ENCODE assay signal across 10 cellular contexts in the genomic region with DNA sequence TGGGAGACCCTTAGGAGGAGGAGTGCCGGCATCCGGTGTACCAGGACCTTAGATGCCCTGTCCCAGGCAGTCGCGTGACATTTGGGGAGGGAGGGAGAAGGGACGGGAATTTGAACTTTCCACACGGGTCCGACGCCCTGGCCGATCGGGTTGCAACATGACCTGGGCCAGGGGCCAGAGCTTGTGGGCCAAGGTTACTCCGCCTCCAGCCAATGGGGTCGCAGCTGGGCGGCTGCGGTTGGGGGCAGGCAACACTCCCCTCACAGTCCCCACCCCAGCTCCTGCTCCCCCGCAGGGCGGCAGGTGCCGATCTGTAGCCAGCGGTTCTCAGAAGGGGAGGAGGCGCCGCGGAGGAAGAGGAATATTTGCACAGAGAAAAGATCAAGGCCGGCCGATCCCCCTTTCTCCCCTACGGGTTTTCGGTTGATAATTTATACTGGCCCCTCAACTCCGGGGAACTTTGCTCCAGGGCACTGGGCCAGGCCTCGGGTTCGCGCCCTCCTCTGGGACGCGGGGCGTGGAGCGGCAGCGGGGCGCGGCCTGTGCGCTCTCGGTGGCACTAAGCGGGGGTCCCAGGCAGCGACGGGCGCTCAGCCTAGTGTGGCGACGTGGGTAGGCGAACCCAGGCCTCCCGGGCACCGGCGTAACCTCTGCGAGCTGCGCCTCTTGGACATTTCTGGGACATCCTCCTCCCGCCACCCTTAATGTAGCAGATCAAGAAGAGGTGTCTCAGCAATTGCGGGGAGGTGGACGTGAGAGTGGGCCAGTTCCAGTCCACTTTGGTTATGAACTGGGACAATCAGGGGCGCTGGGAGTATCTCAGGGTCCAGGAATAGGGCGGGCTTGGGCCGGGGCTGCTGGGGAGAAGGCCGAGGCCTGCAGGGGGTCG. TPM values are rescaled to one million over a fixed set of nuclear protein-coding genes. Genes with fewer than 3 reads are reported as not detected.
DNase-seq lines count a peak whose midpoint lies in the region; ATAC-seq, FAIRE-seq and TF ChIP-seq lines count a peak whose summit lies in the region.
"Had no signal": no experiment of that assay in that cellular context is flagged by ENCODE, and none has a peak within 500 bp of the region (broad histone marks: within the 10 kb centered on the region; RNA-seq: fewer than 3 reads in every experiment).

No MANE protein-coding gene starts in this region.

- no peaks in the 10 kb centered on the region for H3K36me3 ChIP-seq in body of pancreas (replicated peaks in 1 of 2; ENCODE audit: insufficient read depth in 1 of 2, low read depth in 2 of 2)
- H3K36me3 ChIP-seq in HepG2 (replicated peaks in 1 of 2; ENCODE audit: control insufficient read depth in 1 of 2, insufficient read depth in 2 of 2, low read length in 2 of 2): peaks cover 5 to 6% of the 10 kb centered on the region in 2 experiments
- H3K36me3 ChIP-seq in thyroid gland: no peaks in the 10 kb centered on the region

- TF ChIP-seq EP300 in HepG2 (IDR thresholded peaks at IDR 0.05; ENCODE audit: low read depth in 2 of 2, low read length in 2 of 2): peak; percentile 90 to 94
- TF ChIP-seq EP300 in HepG2 (CRISPR knock-in tag; IDR thresholded peaks at IDR 0.05; ENCODE audit: borderline replicate concordance): peak; percentile 95

- H3K27me3 Mint-ChIP-seq in activated CD8-positive, alpha-beta T cell treated with anti-CD3 and anti-CD28 coated beads for 36 hours: peaks cover 46% of the 10 kb centered on the region
- peaks cover 43% of the 10 kb centered on the region for H3K27me3 Mint-ChIP-seq in activated CD8-positive, alpha-beta T cell treated with anti-CD3 and anti-CD28 coated beads, Interleukin-2, amount 10 ng/mL, durations not matched to agents 7 days and 5 days (ENCODE audit: low read depth)

- H4K20me1 ChIP-seq in HepG2 (ENCODE audit: insufficient read depth, low read length): peaks cover 24% of the 10 kb centered on the region

- DNase-seq in activated CD8-positive, alpha-beta T cell treated with anti-CD3 and anti-CD28 coated beads for 36 hours: peak; percentile 21
- DNase-seq in activated CD8-positive, alpha-beta T cell treated with anti-CD3 and anti-CD28 coated beads, Interleukin-2, amount 10 ng/mL, durations not matched to agents 7 days and 5 days: no peak
- DNase-seq in body of pancreas: peak; percentile 46 to 60 (median 52)
- peak; percentile 95 for DNase-seq in HepG2 (ENCODE audit: low spot score)
- peak; percentile 45 to 54 for DNase-seq in thyroid gland
- no peak for DNase-seq in SIG-M5 (lab: John Stamatoyannopoulos, UW)
- DNase-seq in GDM1 (lab: John Stamatoyannopoulos, UW): no peak
- DNase-seq in NCI-H1417 treated with DMSO at 0.1 percent for 48 hours (lab: John Stamatoyannopoulos, UW): no peak
- DNase-seq: stimulated activated CD8-positive, alpha-beta memory T cell treated with anti-CD3 and anti-CD28 coated beads, Interleukin-4, amount 100 ng/mL, for 48 hours had no signal

- CTCF ChIA-PET in activated CD8-positive, alpha-beta T cell treated with anti-CD3 and anti-CD28 coated beads for 36 hours (lab: Charles Lee): interaction anchor here (1.0 to 8.6 kb wide), 2 partner anchors 16 to 111 kb away, joined by 3 to 50 read pairs; no protein-coding TSS in a partner anchor
- CTCF ChIA-PET in activated CD8-positive, alpha-beta T cell treated with anti-CD3 and anti-CD28 coated beads, Interleukin-2, amount 10 ng/mL, durations not matched to agents 7 days and 5 days (lab: Charles Lee): interaction anchor here (1.2 kb wide), 1 partner anchor 16 kb away, joined by 3 read pairs; no protein-coding TSS in a partner anchor
- CTCF ChIA-PET in HepG2 (lab: Yijun Ruan, JAX; ENCODE audit: low intra/inter-chr PET ratio, low total read pairs): interaction anchor here (1.3 kb wide), 1 partner anchor 10 kb away, joined by 3 read pairs; no protein-coding TSS in a partner anchor

- peak overlapping the region; percentile 64 for H3K4me2 ChIP-seq in HepG2 (ENCODE audit: low read depth, low read length)

- no peak overlapping the region for H2AFZ ChIP-seq in HepG2 (ENCODE audit: low read length)

- WGBS in body of pancreas, 2 donors: 0 to 1% methylated on average over 23 to 58 of the region's 58 CpGs
- WGBS in HepG2 (ENCODE audit: low lambda C conversion rate): 0% methylated on average over 22 of the region's 58 CpGs
- WGBS in thyroid gland, 2 donors: 7% methylated on average over 13 to 55 of the region's 58 CpGs

- H3K9ac ChIP-seq in HepG2 (ENCODE audit: insufficient read depth, low read depth, low read length): peak overlapping the region; percentile 98

- BruUV-seq in HepG2 (replicated peaks; lab: Mats Ljungman, UMichigan): TSS peak; percentile 90

- no peak for TF ChIP-seq CTCF in activated CD8-positive, alpha-beta T cell treated with anti-CD3 and anti-CD28 coated beads for 36 hours (IDR thresholded peaks at IDR 0.05)
- no peak for TF ChIP-seq CTCF in body of pancreas (IDR thresholded peaks at IDR 0.05)
- peak; percentile 11; the same call in 1 of the 2 replicates for TF ChIP-seq CTCF in HepG2 (CRISPR knock-in tag; IDR thresholded peaks at IDR 0.05)
- no peak for TF ChIP-seq CTCF in thyroid gland (IDR thresholded peaks at IDR 0.05)

- H3K36me3 Mint-ChIP-seq in activated CD8-positive, alpha-beta T cell treated with anti-CD3 and anti-CD28 coated beads for 36 hours (ENCODE audit: low read depth): no peaks in the 10 kb centered on the region
- no peaks in the 10 kb centered on the region for H3K36me3 Mint-ChIP-seq in activated CD8-positive, alpha-beta T cell treated with anti-CD3 and anti-CD28 coated beads, Interleukin-2, amount 10 ng/mL, durations not matched to agents 7 days and 5 days (ENCODE audit: low read depth)

- peaks cover 40% of the 10 kb centered on the region for H3K79me2 ChIP-seq in HepG2 (ENCODE audit: insufficient read depth, low read length)

- peak overlapping the region; percentile 8 for H3K4me3 Mint-ChIP-seq in activated CD8-positive, alpha-beta T cell treated with anti-CD3 and anti-CD28 coated beads for 36 hours
- no peak overlapping the region for H3K4me3 Mint-ChIP-seq in activated CD8-positive, alpha-beta T cell treated with anti-CD3 and anti-CD28 coated beads, Interleukin-2, amount 10 ng/mL, durations not matched to agents 7 days and 5 days

- no peaks in the 10 kb centered on the region for H3K9me3 Mint-ChIP-seq in activated CD8-positive, alpha-beta T cell treated with anti-CD3 and anti-CD28 coated beads for 36 hours
- no peaks in the 10 kb centered on the region for H3K9me3 Mint-ChIP-seq in activated CD8-positive, alpha-beta T cell treated with anti-CD3 and anti-CD28 coated beads, Interleukin-2, amount 10 ng/mL, durations not matched to agents 7 days and 5 days (ENCODE audit: insufficient read depth)

- ATAC-seq in activated CD8-positive, alpha-beta T cell treated with anti-CD3 and anti-CD28 coated beads for 36 hours: no peak
- ATAC-seq in activated CD8-positive, alpha-beta T cell treated with anti-CD3 and anti-CD28 coated beads, Interleukin-2, amount 10 ng/mL, durations not matched to agents 7 days and 5 days: no peak
- ATAC-seq in body of pancreas (peak; percentile 36), HepG2 (peak; percentile 84)

- peak; percentile 3; the same call in 1 of the 2 replicates for TF ChIP-seq RAD21 in HepG2 (CRISPR knock-in tag; IDR thresholded peaks at IDR 0.05)

- POLR2A ChIA-PET in activated CD8-positive, alpha-beta T cell treated with anti-CD3 and anti-CD28 coated beads for 36 hours (lab: Charles Lee): no interaction called here
- POLR2A ChIA-PET in activated CD8-positive, alpha-beta T cell treated with anti-CD3 and anti-CD28 coated beads, Interleukin-2, amount 10 ng/mL, durations not matched to agents 7 days and 5 days (lab: Charles Lee): no interaction called here
- POLR2A ChIA-PET in HepG2 (lab: Yijun Ruan, JAX): interaction anchor here (0.6 to 13.2 kb wide), 21 partner anchors 13 to 116 kb away, joined by 3 to 416 read pairs (median 4); a partner anchor contains a TSS

- H3K4me1 Mint-ChIP-seq in activated CD8-positive, alpha-beta T cell treated with anti-CD3 and anti-CD28 coated beads for 36 hours (ENCODE audit: low read depth): peaks cover 7% of the 10 kb centered on the region
- H3K4me1 Mint-ChIP-seq in activated CD8-positive, alpha-beta T cell treated with anti-CD3 and anti-CD28 coated beads, Interleukin-2, amount 10 ng/mL, durations not matched to agents 7 days and 5 days (ENCODE audit: low read depth): peaks cover 3% of the 10 kb centered on the region

- no peaks in the 10 kb centered on the region for H3K9me3 ChIP-seq in body of pancreas
- H3K9me3 ChIP-seq in HepG2 (ENCODE audit: low read length): no peaks in the 10 kb centered on the region
- H3K9me3 ChIP-seq in thyroid gland: no peaks in the 10 kb centered on the region

- H3K4me3 ChIP-seq in body of pancreas (peak overlapping the region; percentile 16 to 36), HepG2 (replicated peaks in 1 of 3; ENCODE audit: insufficient read depth in 1 of 3, low read depth in 2 of 3, low read length in 3 of 3) (peak overlapping the region; percentile 91 to 99 (median 97)), thyroid gland (replicated peaks in 1 of 3) (peak overlapping the region in 2 of 3 donors; percentile 13 to 48)

- peaks cover 26% of the 10 kb centered on the region for H3K4me1 ChIP-seq in body of pancreas
- H3K4me1 ChIP-seq in HepG2 (ENCODE audit: insufficient read depth, low read length): peaks cover 56% of the 10 kb centered on the region
- H3K4me1 ChIP-seq in thyroid gland: peaks cover 15 to 22% of the 10 kb centered on the region in 2 donors

- peak in 2 of 3 donors; percentile 24 to 41 for TF ChIP-seq POLR2A in body of pancreas (IDR thresholded peaks at IDR 0.05)
- TF ChIP-seq POLR2A in HepG2 (IDR thresholded peaks at IDR 0.05; ENCODE audit: insufficient read depth in 1 of 2, low read depth in 2 of 2, low read length in 2 of 2): peak; percentile 68 to 75
- no peak for TF ChIP-seq POLR2A in thyroid gland (IDR thresholded peaks at IDR 0.05)

- intact Hi-C loops in activated CD8-positive, alpha-beta T cell treated with anti-CD3 and anti-CD28 coated beads for 36 hours (cut with micrococcal nuclease): no loop called here
- intact Hi-C loops in body of pancreas (cut with DNase I) (loop anchor here (5.0 kb wide), 1 partner anchor 49 kb away; no protein-coding TSS in a partner anchor), HepG2 (cut with micrococcal nuclease; ENCODE audit: unreplicated experiment) (loop anchor here (2.0 kb wide), 1 partner anchor 42 kb away; no protein-coding TSS in a partner anchor), thyroid gland (cut with DNase I) (no loop called here)

- H3K27me3 ChIP-seq in body of pancreas (peaks cover 0 to 3% of the 10 kb centered on the region in 2 donors), HepG2 (ENCODE audit: control insufficient read depth in 1 of 2, insufficient read depth in 2 of 2, low read length in 2 of 2) (no peaks in the 10 kb centered on the region; a peak in 1 of 5 replicates), thyroid gland (no peaks in the 10 kb centered on the region)

- H3K27ac Mint-ChIP-seq in activated CD8-positive, alpha-beta T cell treated with anti-CD3 and anti-CD28 coated beads for 36 hours: no peak overlapping the region
- no peak overlapping the region for H3K27ac Mint-ChIP-seq in activated CD8-positive, alpha-beta T cell treated with anti-CD3 and anti-CD28 coated beads, Interleukin-2, amount 10 ng/mL, durations not matched to agents 7 days and 5 days

- H3K27ac ChIP-seq in body of pancreas (peak overlapping the region in 3 of 4 donors; percentile 57 to 73 (median 62)), HepG2 (ENCODE audit: extremely low read length, insufficient read depth, low read length) (peak overlapping the region; percentile 95), thyroid gland (no peak overlapping the region)

- in situ Hi-C loops in HepG2 (cut with HindIII; ENCODE audit: extremely low pct_ligation_motif_present, low pct_unique_long_range_greater_than_20kb): no loop called here

- FAIRE-seq in HepG2 (lab: Jason Lieb, UNC): peak; percentile 98

RNA-seq across cellular contexts. Expression of a gene that starts 1.2 kb away (rescaled TPM):
- not detected for total RNA-seq in activated CD8-positive, alpha-beta T cell treated with anti-CD3 and anti-CD28 coated beads for 36 hours
- total RNA-seq in activated CD8-positive, alpha-beta T cell treated with anti-CD3 and anti-CD28 coated beads, Interleukin-2, amount 10 ng/mL, durations not matched to agents 7 days and 5 days: not detected
- total RNA-seq in body of pancreas (10 to 100 TPM; 13.5 to 33.0 TPM), HepG2 (2016; rRNA removed; fragmentation: Illumina TruSeq; extraction: Trizol) (17.2 and 51.6 TPM in 2 replicates), thyroid gland (10 to 100 TPM in 1 of 4 donors, 1 to 10 TPM in 3; 3.7 to 39.5 (median 8.7) TPM)
- total RNA-seq in HepG2 (2016; cell fraction: cytosol; rRNA removed; fragmentation: Illumina TruSeq; extraction: Trizol; ENCODE audit: low read depth): 27.0 and 29.0 TPM in 2 replicates
- 18.9 and 53.8 TPM in 2 replicates for total RNA-seq in HepG2 (2016; cell fraction: insoluble cytoplasmic fraction; rRNA removed; fragmentation: Illumina TruSeq; extraction: Trizol)
- total RNA-seq in HepG2 (2016; cell fraction: membrane; rRNA removed; fragmentation: Illumina TruSeq; extraction: Trizol): 21.9 and 22.1 TPM in 2 replicates
- 81.2 and 99.5 TPM in 2 replicates for total RNA-seq in HepG2 (2016; cell fraction: nucleus; rRNA removed; fragmentation: Illumina TruSeq; extraction: Trizol)
- polyA plus RNA-seq in HepG2 (2011; rRNA removed): 60.1 and 66.2 TPM in 2 replicates
- polyA plus RNA-seq in HepG2 (2011; cell fraction: cytosol; rRNA removed): 5.9 and 8.8 TPM in 2 replicates
- 568 and 629 TPM in 2 replicates for polyA plus RNA-seq in HepG2 (2011; cell fraction: nucleus; rRNA removed)
- 128 and 152 TPM in 2 replicates for polyA plus RNA-seq in HepG2 (2012)
- polyA plus RNA-seq in HepG2 (2016; cell fraction: cytosol; fragmentation: Illumina TruSeq; extraction: Trizol; ENCODE audit: low read depth): 6.4 and 8.2 TPM in 2 replicates
- 30.7 and 38.6 TPM in 2 replicates for polyA plus RNA-seq in HepG2 (2016; cell fraction: insoluble cytoplasmic fraction; fragmentation: Illumina TruSeq; extraction: Trizol; ENCODE audit: low read depth)
- polyA plus RNA-seq in HepG2 (2016; cell fraction: membrane; fragmentation: Illumina TruSeq; extraction: Trizol; ENCODE audit: low read depth): 8.2 and 12.6 TPM in 2 replicates
- polyA plus RNA-seq in HepG2 (2016; cell fraction: nucleus; fragmentation: Illumina TruSeq; extraction: Trizol; ENCODE audit: insufficient read depth, low read depth): 647 and 722 TPM in 2 replicates
- 6.4 and 30.3 TPM in 2 replicates for polyA minus RNA-seq in HepG2 (2011; rRNA and poly(A)+ RNA removed; ENCODE audit: low replicate concordance)
- polyA minus RNA-seq in HepG2 (2011; cell fraction: cytosol; rRNA and poly(A)+ RNA removed): 11.7 and 11.8 TPM in 2 replicates
- 59.6 and 87.7 TPM in 2 replicates for polyA minus RNA-seq in HepG2 (2011; cell fraction: nucleus; rRNA and poly(A)+ RNA removed)
- total RNA-seq: T-helper 2 cell treated with Interferon-gamma antibody and Interleukin-4, amounts not matched to agents 100 ng/mL and 5 ng/mL, for 36 hours had no signal

RNA-seq across cellular contexts. Expression of a gene that starts 44.5 kb away (rescaled TPM):
- 1 to 10 TPM in 1 of 2 experiments, under 1 TPM in 1; 0.87 to 1.1 TPM for total RNA-seq in activated CD8-positive, alpha-beta T cell treated with anti-CD3 and anti-CD28 coated beads for 36 hours
- total RNA-seq in activated CD8-positive, alpha-beta T cell treated with anti-CD3 and anti-CD28 coated beads, Interleukin-2, amount 10 ng/mL, durations not matched to agents 7 days and 5 days: under 1 TPM; 0.16 to 0.26 TPM
- total RNA-seq in body of pancreas (1 to 10 TPM; 1.3 to 6.0 TPM), HepG2 (2016; rRNA removed; fragmentation: Illumina TruSeq; extraction: Trizol) (4.9 and 6.3 TPM in 2 replicates), thyroid gland (1 to 10 TPM; 3.9 to 5.6 (median 4.7) TPM)
- 7.4 and 7.8 TPM in 2 replicates for total RNA-seq in HepG2 (2016; cell fraction: cytosol; rRNA removed; fragmentation: Illumina TruSeq; extraction: Trizol; ENCODE audit: low read depth)
- 5.1 and 6.3 TPM in 2 replicates for total RNA-seq in HepG2 (2016; cell fraction: insoluble cytoplasmic fraction; rRNA removed; fragmentation: Illumina TruSeq; extraction: Trizol)
- 11.3 and 11.5 TPM in 2 replicates for total RNA-seq in HepG2 (2016; cell fraction: membrane; rRNA removed; fragmentation: Illumina TruSeq; extraction: Trizol)
- total RNA-seq in HepG2 (2016; cell fraction: nucleus; rRNA removed; fragmentation: Illumina TruSeq; extraction: Trizol): 3.3 and 3.9 TPM in 2 replicates
- polyA plus RNA-seq in HepG2 (2011; rRNA removed): 3.8 and 5.7 TPM in 2 replicates
- 3.8 and 5.1 TPM in 2 replicates for polyA plus RNA-seq in HepG2 (2011; cell fraction: cytosol; rRNA removed)
- 11.9 and 15.2 TPM in 2 replicates for polyA plus RNA-seq in HepG2 (2011; cell fraction: nucleus; rRNA removed)
- polyA plus RNA-seq in HepG2 (2012): 5.1 and 5.6 TPM in 2 replicates
- polyA plus RNA-seq in HepG2 (2016; cell fraction: cytosol; fragmentation: Illumina TruSeq; extraction: Trizol; ENCODE audit: low read depth): 5.8 and 6.7 TPM in 2 replicates
- polyA plus RNA-seq in HepG2 (2016; cell fraction: insoluble cytoplasmic fraction; fragmentation: Illumina TruSeq; extraction: Trizol; ENCODE audit: low read depth): 4.4 and 4.5 TPM in 2 replicates
- polyA plus RNA-seq in HepG2 (2016; cell fraction: membrane; fragmentation: Illumina TruSeq; extraction: Trizol; ENCODE audit: low read depth): 7.2 and 7.6 TPM in 2 replicates
- polyA plus RNA-seq in HepG2 (2016; cell fraction: nucleus; fragmentation: Illumina TruSeq; extraction: Trizol; ENCODE audit: insufficient read depth, low read depth): 8.1 and 8.8 TPM in 2 replicates
- 0.37 and 3.2 TPM in 2 replicates for polyA minus RNA-seq in HepG2 (2011; rRNA and poly(A)+ RNA removed; ENCODE audit: low replicate concordance)
- 2.4 and 2.6 TPM in 2 replicates for polyA minus RNA-seq in HepG2 (2011; cell fraction: cytosol; rRNA and poly(A)+ RNA removed)
- 0.90 and 1.5 TPM in 2 replicates for polyA minus RNA-seq in HepG2 (2011; cell fraction: nucleus; rRNA and poly(A)+ RNA removed)
- total RNA-seq: T-helper 2 cell treated with Interferon-gamma antibody and Interleukin-4, amounts not matched to agents 100 ng/mL and 5 ng/mL, for 36 hours had no signal

RNA-seq across cellular contexts. Expression of a gene that starts 44.8 kb away (rescaled TPM):
- total RNA-seq in activated CD8-positive, alpha-beta T cell treated with anti-CD3 and anti-CD28 coated beads for 36 hours: 10 to 100 TPM; 29.6 to 30.7 TPM
- 10 to 100 TPM; 26.1 to 26.4 TPM for total RNA-seq in activated CD8-positive, alpha-beta T cell treated with anti-CD3 and anti-CD28 coated beads, Interleukin-2, amount 10 ng/mL, durations not matched to agents 7 days and 5 days
- total RNA-seq in body of pancreas: 10 to 100 TPM; 25.9 to 30.7 TPM
- total RNA-seq in HepG2 (2016; rRNA removed; fragmentation: Illumina TruSeq; extraction: Trizol): 17.7 and 47.2 TPM in 2 replicates
- total RNA-seq in HepG2 (2016; cell fraction: cytosol; rRNA removed; fragmentation: Illumina TruSeq; extraction: Trizol; ENCODE audit: low read depth): 15.6 and 16.0 TPM in 2 replicates
- total RNA-seq in HepG2 (2016; cell fraction: insoluble cytoplasmic fraction; rRNA removed; fragmentation: Illumina TruSeq; extraction: Trizol): 18.0 and 45.6 TPM in 2 replicates
- total RNA-seq in HepG2 (2016; cell fraction: membrane; rRNA removed; fragmentation: Illumina TruSeq; extraction: Trizol): 19.6 and 21.4 TPM in 2 replicates
- total RNA-seq in HepG2 (2016; cell fraction: nucleus; rRNA removed; fragmentation: Illumina TruSeq; extraction: Trizol): 39.7 and 53.4 TPM in 2 replicates
- polyA plus RNA-seq in HepG2 (2011; rRNA removed): 43.4 and 51.8 TPM in 2 replicates
- 34.9 and 60.3 TPM in 2 replicates for polyA plus RNA-seq in HepG2 (2011; cell fraction: cytosol; rRNA removed)
- 48.6 and 49.4 TPM in 2 replicates for polyA plus RNA-seq in HepG2 (2011; cell fraction: nucleus; rRNA removed)
- 20.5 and 28.9 TPM in 2 replicates for polyA plus RNA-seq in HepG2 (2012)
- polyA plus RNA-seq in HepG2 (2016; cell fraction: cytosol; fragmentation: Illumina TruSeq; extraction: Trizol; ENCODE audit: low read depth): 5.7 and 6.6 TPM in 2 replicates
- polyA plus RNA-seq in HepG2 (2016; cell fraction: insoluble cytoplasmic fraction; fragmentation: Illumina TruSeq; extraction: Trizol; ENCODE audit: low read depth): 12.8 and 15.1 TPM in 2 replicates
- 8.4 and 11.1 TPM in 2 replicates for polyA plus RNA-seq in HepG2 (2016; cell fraction: membrane; fragmentation: Illumina TruSeq; extraction: Trizol; ENCODE audit: low read depth)
- polyA plus RNA-seq in HepG2 (2016; cell fraction: nucleus; fragmentation: Illumina TruSeq; extraction: Trizol; ENCODE audit: insufficient read depth, low read depth): 59.0 and 65.3 TPM in 2 replicates
- polyA minus RNA-seq in HepG2 (2011; rRNA and poly(A)+ RNA removed; ENCODE audit: low replicate concordance): 93.7 and 149 TPM in 2 replicates
- 63.0 and 87.1 TPM in 2 replicates for polyA minus RNA-seq in HepG2 (2011; cell fraction: cytosol; rRNA and poly(A)+ RNA removed)
- polyA minus RNA-seq in HepG2 (2011; cell fraction: nucleus; rRNA and poly(A)+ RNA removed): 28.2 and 35.2 TPM in 2 replicates
- total RNA-seq in thyroid gland: 10 to 100 TPM; 50.4 to 89.9 (median 73.3) TPM

Comparison
In these comparisons a context has a peak if more than half of its experiments do, and no peak if none do; other contexts are left out.
1. DNase-seq: peak in activated CD8-positive, alpha-beta T cell treated with anti-CD3 and anti-CD28 coated beads for 36 hours (single experiment), body of pancreas (4 of 4), HepG2 (single experiment) and thyroid gland (2 of 2); none in activated CD8-positive, alpha-beta T cell treated with anti-CD3 and anti-CD28 coated beads, Interleukin-2, amount 10 ng/mL, durations not matched to agents 7 days and 5 days (single experiment), SIG-M5 (single experiment), GDM1 (single experiment) and NCI-H1417 treated with DMSO at 0.1 percent for 48 hours (single experiment).
2. ATAC-seq: peak in body of pancreas (single experiment) and HepG2 (single experiment); none in activated CD8-positive, alpha-beta T cell treated with anti-CD3 and anti-CD28 coated beads for 36 hours (single experiment) and activated CD8-positive, alpha-beta T cell treated with anti-CD3 and anti-CD28 coated beads, Interleukin-2, amount 10 ng/mL, durations not matched to agents 7 days and 5 days (single experiment).
3. H3K27ac ChIP-seq: peak in body of pancreas (3 of 4) and HepG2 (single experiment); none in thyroid gland (0 of 3).
4. H3K4me3 ChIP-seq: peak in every context shown above with its lines; median percentile 97 in HepG2; 30 in thyroid gland; 26 in body of pancreas.
5. POLR2A ChIP-seq: peak in body of pancreas (2 of 3) and HepG2 (2 of 2); none in thyroid gland (0 of 2).
6. RNA of a gene that starts 1.2 kb away (total RNA-seq): 17.2 to 99.5 TPM in HepG2, 13.5 to 33.0 TPM in body of pancreas and 3.7 to 39.5 TPM in thyroid gland; not detected in activated CD8-positive, alpha-beta T cell treated with anti-CD3 and anti-CD28 coated beads for 36 hours and not detected in activated CD8-positive, alpha-beta T cell treated with anti-CD3 and anti-CD28 coated beads, Interleukin-2, amount 10 ng/mL, durations not matched to agents 7 days and 5 days; every median in the first group is over 4 times any median in the second.
7. intact Hi-C loops: an anchor here in body of pancreas (5.0 kb wide) and HepG2 (2.0 kb wide); none called in activated CD8-positive, alpha-beta T cell treated with anti-CD3 and anti-CD28 coated beads for 36 hours and thyroid gland.